ENCODE assay signal across 8 cellular contexts in the genomic region with DNA sequence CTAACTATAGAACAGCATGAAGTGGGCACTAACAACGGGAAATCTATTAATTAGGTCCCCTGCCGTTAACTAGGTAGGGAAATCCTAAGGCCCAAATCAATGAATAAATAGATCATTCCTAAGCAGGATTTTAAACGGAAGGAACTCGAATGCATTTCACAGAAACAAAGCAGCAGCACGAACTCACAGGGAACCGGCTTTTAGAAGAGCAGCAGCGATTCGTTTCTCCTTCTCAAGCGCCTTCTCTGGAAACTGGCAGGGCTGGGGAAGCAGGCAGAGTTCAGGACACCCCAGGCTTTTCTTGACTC. TPM values are rescaled to one million over a fixed set of nuclear protein-coding genes. Genes with fewer than 3 reads are reported as not detected.
DNase-seq lines count a peak whose midpoint lies in the region; ATAC-seq and TF ChIP-seq lines count a peak whose summit lies in the region.

No MANE protein-coding gene starts in this region.

- no peak for TF ChIP-seq CTCF in neural progenitor cell (IDR thresholded peaks at IDR 0.05)

- 1% methylated on average over 9 of the region's 9 CpGs for WGBS in esophagus, 2 donors

- POLR2A ChIA-PET in CD8-positive, alpha-beta memory T cell (lab: Charles Lee): interaction anchor here (1.3 to 2.1 kb wide), 2 partner anchors 38 to 60 kb away, joined by 6 read pairs; a partner anchor contains a TSS

- CTCF ChIA-PET in CD8-positive, alpha-beta memory T cell (lab: Charles Lee): no interaction called here

- H3K79me2 ChIP-seq in neural progenitor cell (ENCODE audit: low read depth): peaks cover 56% of the 10 kb centered on the region

- H3K36me3 ChIP-seq in CD8-positive, alpha-beta memory T cell (ENCODE audit: insufficient read depth, low read length): no peaks in the 10 kb centered on the region
- H3K36me3 ChIP-seq in SK-N-MC (ENCODE audit: insufficient read depth, low read length) (peaks cover 6% of the 10 kb centered on the region; the same call in 1 of the 2 replicates), esophagus (ENCODE audit: control insufficient read depth in 2 of 2, insufficient read depth in 2 of 2, low read length in 1 of 2) (peaks cover 0 to 2% of the 10 kb centered on the region in 2 donors), neural progenitor cell (no peaks in the 10 kb centered on the region)

- H3K27ac Mint-ChIP-seq in CD8-positive, alpha-beta memory T cell: peak overlapping the region; percentile 58 to 97 (median 90)
- H3K27ac Mint-ChIP-seq in neural progenitor cell: peak overlapping the region; percentile 44

- peak overlapping the region; percentile 92 to 99 (median 94) for H3K4me3 Mint-ChIP-seq in CD8-positive, alpha-beta memory T cell
- peak overlapping the region; percentile 89 for H3K4me3 Mint-ChIP-seq in neural progenitor cell

- peak; percentile 8 for ATAC-seq in HG03066 (IDR thresholded peaks at IDR 0.05; ENCODE audit: low read depth, unreplicated experiment)

- H3K36me3 Mint-ChIP-seq in CD8-positive, alpha-beta memory T cell: peaks cover 4 to 23% (median 11%) of the 10 kb centered on the region in 3 donors
- peaks cover 30% of the 10 kb centered on the region for H3K36me3 Mint-ChIP-seq in neural progenitor cell

- peaks cover 30 to 39% (median 35%) of the 10 kb centered on the region in 3 donors for H3K4me1 Mint-ChIP-seq in CD8-positive, alpha-beta memory T cell
- H3K4me1 Mint-ChIP-seq in neural progenitor cell: peaks cover 11% of the 10 kb centered on the region

- no peaks in the 10 kb centered on the region for H3K9me3 ChIP-seq in CD8-positive, alpha-beta memory T cell (ENCODE audit: low read length)
- H3K9me3 ChIP-seq in SK-N-MC (ENCODE audit: low read depth, low read length): no peaks in the 10 kb centered on the region; the same call in 1 of the 2 replicates
- H3K9me3 ChIP-seq in esophagus (ENCODE audit: control insufficient read depth in 2 of 2, insufficient read depth in 1 of 2, low read depth in 1 of 2, low read length in 1 of 2): peaks cover 0 to 4% of the 10 kb centered on the region in 2 donors
- peaks cover 2% of the 10 kb centered on the region for H3K9me3 ChIP-seq in neural progenitor cell (ENCODE audit: low read depth)

- H3K27ac ChIP-seq in CD8-positive, alpha-beta memory T cell (ENCODE audit: low read depth, low read length): peak overlapping the region; percentile 72
- peak overlapping the region; percentile 45; the same call in 1 of the 2 replicates for H3K27ac ChIP-seq in SK-N-MC
- H3K27ac ChIP-seq in esophagus (ENCODE audit: low read depth in 2 of 2, low read length in 1 of 2): peak overlapping the region; percentile 89 to 97
- peak overlapping the region; percentile 62 for H3K27ac ChIP-seq in neural progenitor cell

- peak overlapping the region; percentile 84 for H3K9ac ChIP-seq in SK-N-MC (ENCODE audit: insufficient read length)
- H3K9ac ChIP-seq in neural progenitor cell: peak overlapping the region; percentile 47

- H3K4me2 ChIP-seq in neural progenitor cell: peak overlapping the region; percentile 79

- peak overlapping the region; percentile 86 for H3K4me3 ChIP-seq in CD8-positive, alpha-beta memory T cell (ENCODE audit: low read length)
- peak overlapping the region; percentile 82 for H3K4me3 ChIP-seq in SK-N-MC
- peak overlapping the region; percentile 71 to 76 for H3K4me3 ChIP-seq in esophagus (ENCODE audit: low read depth in 1 of 2, low read length in 2 of 2)
- peak overlapping the region; percentile 68 for H3K4me3 ChIP-seq in neural progenitor cell

- H3K4me1 ChIP-seq in CD8-positive, alpha-beta memory T cell (ENCODE audit: insufficient read depth, low read length): peaks cover 18% of the 10 kb centered on the region
- H3K4me1 ChIP-seq in esophagus (ENCODE audit: control insufficient read depth in 2 of 2, insufficient read depth in 2 of 2, low read length in 1 of 2) (no peaks in the 10 kb centered on the region), neural progenitor cell (peaks cover 15% of the 10 kb centered on the region)

- peaks cover 32% of the 10 kb centered on the region for H3F3A ChIP-seq in neural progenitor cell (ENCODE audit: low read depth)

- no peaks in the 10 kb centered on the region for H3K27me3 ChIP-seq in CD8-positive, alpha-beta memory T cell (ENCODE audit: insufficient read depth, low read length, poor library complexity, severe bottlenecking)
- H3K27me3 ChIP-seq in esophagus (ENCODE audit: control insufficient read depth in 1 of 2, insufficient read depth in 2 of 2, low read length in 2 of 2): no peaks in the 10 kb centered on the region
- no peaks in the 10 kb centered on the region for H3K27me3 ChIP-seq in neural progenitor cell

- no peak for DNase-seq in CD8-positive, alpha-beta memory T cell
- DNase-seq in SK-N-MC (ENCODE audit: low read depth, low spot score) (no peak), neural progenitor cell (ENCODE audit: low spot score) (peak; percentile 74), NCI-H446 treated with DMSO at 0.1 percent for 48 hours (lab: John Stamatoyannopoulos, UW) (no peak), amniotic stem cell (lab: John Stamatoyannopoulos, UW) (no peak), HT-29 (ENCODE audit: low spot score) (no peak)

- H4K20me1 ChIP-seq in neural progenitor cell (ENCODE audit: low read depth): peaks cover 3% of the 10 kb centered on the region

- H2AFZ ChIP-seq in neural progenitor cell (replicated peaks): peak overlapping the region; percentile 77

- peaks cover 0 to 11% (median 0%) of the 10 kb centered on the region in 5 donors for H3K9me3 Mint-ChIP-seq in CD8-positive, alpha-beta memory T cell
- H3K9me3 Mint-ChIP-seq in neural progenitor cell: peaks cover 56% of the 10 kb centered on the region

- H3K27me3 Mint-ChIP-seq in CD8-positive, alpha-beta memory T cell: peaks cover 0 to 2% of the 10 kb centered on the region in 2 donors
- H3K27me3 Mint-ChIP-seq in neural progenitor cell (ENCODE audit: insufficient read depth, low read depth): peaks cover 4% of the 10 kb centered on the region

RNA-seq across cellular contexts. Expression of a gene that starts 0.8 kb away (rescaled TPM):
- 10 to 100 TPM; 10.1 to 11.4 TPM for total RNA-seq in CD8-positive, alpha-beta memory T cell
- polyA plus RNA-seq in CD8-positive, alpha-beta memory T cell: 2.1 TPM
- 1 to 10 TPM; 2.2 to 2.7 TPM for polyA plus RNA-seq in esophagus
- 32.0 and 39.6 TPM in 2 replicates for total RNA-seq in neural progenitor cell (ENCODE audit: low replicate concordance)
- total RNA-seq in HT-29 (2014; rRNA removed; shearing (Covaris generic)): not detected in 2 replicates

RNA-seq across cellular contexts. Expression of a gene that starts 59.8 kb away (rescaled TPM):
- total RNA-seq in CD8-positive, alpha-beta memory T cell: 1 to 10 TPM; 2.3 to 3.2 TPM
- polyA plus RNA-seq in CD8-positive, alpha-beta memory T cell: 4.9 TPM
- 1 to 10 TPM; 1.1 to 1.6 TPM for polyA plus RNA-seq in esophagus
- total RNA-seq in neural progenitor cell (ENCODE audit: low replicate concordance): 0.11 and 0.40 TPM in 2 replicates
- total RNA-seq in HT-29 (2014; rRNA removed; shearing (Covaris generic)): 0.03 TPM in 1 of 2 replicates, not detected in the other

RNA-seq across cellular contexts. Expression of a gene that starts 59.9 kb away (rescaled TPM):
- 1 to 10 TPM; 2.2 to 3.3 TPM for total RNA-seq in CD8-positive, alpha-beta memory T cell
- 5.9 TPM for polyA plus RNA-seq in CD8-positive, alpha-beta memory T cell
- 1 to 10 TPM; 1.6 to 2.4 TPM for polyA plus RNA-seq in esophagus
- total RNA-seq in neural progenitor cell (ENCODE audit: low replicate concordance): 7.9 and 8.0 TPM in 2 replicates
- 0.03 and 0.10 TPM in 2 replicates for total RNA-seq in HT-29 (2014; rRNA removed; shearing (Covaris generic))

Comparison
In these comparisons a context has a peak if more than half of its experiments do, and no peak if none do; other contexts are left out.
1. RNA of a gene that starts 0.8 kb away (total RNA-seq): 32.0 to 39.6 TPM in neural progenitor cell and 10.1 to 11.4 TPM in CD8-positive, alpha-beta memory T cell; not detected in HT-29; every median in the first group is over 10 times any median in the second.
2. Peak in every context shown above with its lines, with median percentiles within 50 percentile points of each other: H3K27ac ChIP-seq and H3K4me3 ChIP-seq.